In genomic region chr9:20349568-20349967, GRCh38 we compare ENCODE assay signal across 23 cellular contexts.
"Had no signal": no experiment of that assay in that cellular context is flagged by ENCODE, and none has a peak within 500 bp of the region (broad histone marks: within the 10 kb centered on the region; RNA-seq: fewer than 3 reads in every experiment).

No MANE protein-coding gene starts in this region.

- ATAC-seq: effector memory CD8-positive, alpha-beta T cell; esophagus mucosa; gastrocnemius medialis; heart right ventricle; left cardiac atrium; left lung; left ventricle myocardium superior; lower lobe of right lung; naive thymus-derived CD8-positive, alpha-beta T cell had no signal

- DNase-seq: cortex of kidney; effector CD8-positive, alpha-beta T cell; effector memory CD8-positive, alpha-beta T cell; endodermal cell; erythroblast; esophagus squamous epithelium; foreskin fibroblast; foreskin melanocyte; gastrocnemius medialis; glutamatergic neuron; head of caudate nucleus; heart right ventricle; hippocampal formation; left cardiac atrium; left lung; left ventricle myocardium superior; lower lobe of right lung; mesenchymal stem cell; naive thymus-derived CD8-positive, alpha-beta T cell had no signal

- H3K4me3 ChIP-seq: esophagus squamous epithelium, gastrocnemius medialis, heart right ventricle, left lung, lower lobe of right lung had no signal

- H3K36me3 ChIP-seq: gastrocnemius medialis had no signal

- H3K27me3 ChIP-seq: esophagus squamous epithelium, gastrocnemius medialis, heart right ventricle, left lung had no signal

- H3K4me3 Mint-ChIP-seq: dendritic cell treated with granulocyte-macrophage colony-stimulating factor and Interleukin-4, amounts not matched to agents 40 ng/mL and 50 ng/mL, for 4 days; effector memory CD8-positive, alpha-beta T cell; endodermal cell; mesothelial cell of epicardium; naive thymus-derived CD8-positive, alpha-beta T cell had no signal

- H3K27ac ChIP-seq: epithelial cell of prostate, esophagus squamous epithelium, gastrocnemius medialis, heart right ventricle, left lung, lower lobe of right lung had no signal

- H3K9me3 Mint-ChIP-seq: dendritic cell treated with granulocyte-macrophage colony-stimulating factor and Interleukin-4, amounts not matched to agents 40 ng/mL and 50 ng/mL, for 4 days; effector memory CD8-positive, alpha-beta T cell; endodermal cell; mesothelial cell of epicardium; naive thymus-derived CD8-positive, alpha-beta T cell had no signal

- H3K9me3 ChIP-seq: esophagus squamous epithelium, gastrocnemius medialis, heart right ventricle, left lung, lower lobe of right lung had no signal

- H3K27ac Mint-ChIP-seq: dendritic cell treated with granulocyte-macrophage colony-stimulating factor and Interleukin-4, amounts not matched to agents 40 ng/mL and 50 ng/mL, for 4 days; effector memory CD8-positive, alpha-beta T cell; endodermal cell; mesothelial cell of epicardium had no signal

- H3K27me3 Mint-ChIP-seq: dendritic cell treated with granulocyte-macrophage colony-stimulating factor and Interleukin-4, amounts not matched to agents 40 ng/mL and 50 ng/mL, for 4 days; effector memory CD8-positive, alpha-beta T cell; naive thymus-derived CD8-positive, alpha-beta T cell had no signal

- H3K4me1 ChIP-seq: left lung had no signal
